8 cellular contexts compared by ENCODE assay signal in the genomic region with DNA sequence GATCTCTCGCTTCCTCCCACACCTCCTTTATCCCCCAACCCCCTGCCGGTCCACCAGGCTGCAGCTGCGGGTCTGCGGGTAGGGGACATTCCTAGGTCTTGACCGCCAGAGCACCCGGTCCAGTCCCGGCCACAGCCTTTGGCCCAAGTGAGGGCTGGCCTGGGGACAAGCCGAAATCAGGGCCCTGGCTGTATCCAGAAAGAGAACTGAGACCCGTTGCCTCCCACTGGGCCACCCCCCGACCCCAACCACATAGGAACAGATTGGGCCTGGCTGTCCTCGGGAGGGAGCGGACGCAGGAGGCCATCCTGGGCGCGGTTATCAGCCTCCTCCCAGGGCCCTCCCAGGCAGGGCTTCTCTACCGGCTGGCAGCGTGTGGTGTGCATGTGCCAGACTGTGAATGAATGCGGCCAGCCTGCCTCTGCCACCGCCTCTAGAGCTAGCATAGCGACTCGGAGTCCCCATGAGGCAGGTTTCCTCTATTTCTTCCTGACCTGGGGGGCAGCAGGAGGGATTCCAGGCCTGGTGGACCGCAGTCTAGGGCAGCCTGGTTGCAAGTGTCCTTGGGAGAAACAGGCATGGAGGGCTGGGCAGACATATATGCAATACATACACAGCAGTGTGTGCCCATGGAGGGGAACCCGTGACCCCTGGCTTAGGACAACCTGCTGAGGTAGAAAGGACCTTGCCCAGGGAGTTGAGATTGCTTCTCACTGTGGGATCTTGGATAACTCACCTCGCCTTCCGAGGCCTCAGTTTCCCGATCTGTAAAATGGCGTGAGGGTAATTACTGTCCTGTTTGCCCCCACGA. TPM values are rescaled to one million over a fixed set of nuclear protein-coding genes. Genes with fewer than 3 reads are reported as not detected.
DNase-seq lines count a peak whose midpoint lies in the region; ATAC-seq, FAIRE-seq and TF ChIP-seq lines count a peak whose summit lies in the region.

No MANE protein-coding gene starts in this region.

- peak overlapping the region; percentile 59 for H3K4me3 ChIP-seq in A549
- peak overlapping the region; percentile 2 to 34 for H3K4me3 ChIP-seq in foreskin fibroblast (ENCODE audit: low read depth in 1 of 2, low read length in 2 of 2)
- peak overlapping the region; percentile 64 for H3K4me3 ChIP-seq in psoas muscle

- no peak for FAIRE-seq in A549 (lab: Jason Lieb, UNC)

- peaks cover 7% of the 10 kb centered on the region; the same call in 2 of the 3 replicates for H3K4me1 ChIP-seq in A549
- H3K4me1 ChIP-seq in psoas muscle, result peaks cover 7% of the 10 kb centered on the region

- DNase-seq in A549 (ENCODE audit: low read depth in 1 of 2, low spot score in 1 of 2) (no peak), HUDEP-2 (lab: John Stamatoyannopoulos, UW; ENCODE audit: unreplicated experiment in 76 of 76) (peak in 55 of 76 experiments; percentile 9 to 68 (median 43)), foreskin fibroblast (no peak), psoas muscle (no peak), nucleus accumbens (lab: John Stamatoyannopoulos, UW) (no peak), SKM-1 (lab: John Stamatoyannopoulos, UW; ENCODE audit: unreplicated experiment) (no peak), NCI-H345 treated with DMSO at 0.1 percent for 48 hours (lab: John Stamatoyannopoulos, UW; ENCODE audit: unreplicated experiment) (no peak)
- peak; percentile 70 for DNase-seq in activated CD8-positive, alpha-beta memory T cell treated with anti-CD3 and anti-CD28 coated beads, Interleukin-2, amount 50 U/mL, for 48 hours

- intact Hi-C loops in psoas muscle (cut with DNase I), result loop anchor here in 1 of 2 donors (2.0 to 5.0 kb wide), 2 partner anchors 37 to 48 kb away; no protein-coding TSS in a partner anchor

- no peaks in the 10 kb centered on the region for H3K36me3 ChIP-seq in psoas muscle (ENCODE audit: insufficient read depth in 1 of 2, low read depth in 1 of 2)

- TF ChIP-seq RAD21 in A549 (conservative IDR thresholded peaks at IDR 0.05 in 1 of 2, IDR thresholded peaks at IDR 0.05 in 1 of 2), result no peak

- POLR2A ChIA-PET in A549 (lab: Yijun Ruan, JAX), result no interaction called here

- H3K9me3 ChIP-seq in A549, result no peaks in the 10 kb centered on the region
- H3K9me3 ChIP-seq in psoas muscle, result no peaks in the 10 kb centered on the region

- TF ChIP-seq POLR2A in A549 (IDR thresholded peaks at IDR 0.05; ENCODE audit: low read length), result no peak

- WGBS in A549 (ENCODE audit: missing lambda C conversion rate), result 57% methylated on average over 15 of the region's 28 CpGs
- 14 to 20% (median 20%) methylated on average over 28 of the region's 28 CpGs for WGBS in psoas muscle, 3 donors

- H3K4me2 ChIP-seq in A549, result peak overlapping the region; percentile 96

- peak overlapping the region in 1 of 2 experiments; percentile 87; a peak in 3 of 6 replicates for H3K27ac ChIP-seq in A549
- peak overlapping the region; percentile 30 for H3K27ac ChIP-seq in psoas muscle

- TF ChIP-seq CTCF in A549 (IDR thresholded peaks at IDR 0.05), result no peak
- TF ChIP-seq CTCF in foreskin fibroblast (IDR thresholded peaks at IDR 0.05; ENCODE audit: low read depth, low read length), result no peak
- no peak for TF ChIP-seq CTCF in psoas muscle (IDR thresholded peaks at IDR 0.05)

- H3K27me3 ChIP-seq in psoas muscle (ENCODE audit: insufficient read depth in 3 of 3, low read length in 2 of 3), result peaks cover 0 to 65% (median 15%) of the 10 kb centered on the region in 3 donors

- TF ChIP-seq EP300 in A549 (IDR thresholded peaks at IDR 0.05), result no peak

- CTCF ChIA-PET in A549 (lab: Yijun Ruan, JAX), result interaction anchor here (1.1 to 1.2 kb wide), 5 partner anchors 10 to 49 kb away, joined by 3 to 4 read pairs (median 3); no protein-coding TSS in a partner anchor

- ATAC-seq in A549 (peak; percentile 27 to 57; a peak in 3 of 6 replicates), psoas muscle (peak in 1 of 4 donors; percentile 17)

TF ChIP-seq in A549, 52 proteins besides CTCF, POLR2A, EP300 and RAD21:
- TF ChIP-seq PHF8 (IDR thresholded peaks at IDR 0.05; ENCODE audit: borderline replicate concordance, low read depth), result no peak
- no peak for TF ChIP-seq ZNF302 (CRISPR knock-in tag; IDR thresholded peaks at IDR 0.05)
- TF ChIP-seq, protein P1, sequence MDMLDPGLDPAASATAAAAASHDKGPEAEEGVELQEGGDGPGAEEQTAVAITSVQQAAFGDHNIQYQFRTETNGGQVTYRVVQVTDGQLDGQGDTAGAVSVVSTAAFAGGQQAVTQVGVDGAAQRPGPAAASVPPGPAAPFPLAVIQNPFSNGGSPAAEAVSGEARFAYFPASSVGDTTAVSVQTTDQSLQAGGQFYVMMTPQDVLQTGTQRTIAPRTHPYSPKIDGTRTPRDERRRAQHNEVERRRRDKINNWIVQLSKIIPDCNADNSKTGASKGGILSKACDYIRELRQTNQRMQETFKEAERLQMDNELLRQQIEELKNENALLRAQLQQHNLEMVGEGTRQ (IDR thresholded peaks at IDR 0.05), result no peak
- TF ChIP-seq JUNB (IDR thresholded peaks at IDR 0.05), result no peak
- no peak for TF ChIP-seq SREBF2 (IDR thresholded peaks at IDR 0.05)

RNA-seq across cellular contexts. Expression of a gene that starts 1.2 kb away (rescaled TPM):
- polyA plus RNA-seq in A549 (2011; rRNA removed) (0.12 and 0.26 TPM in 2 replicates), A549 (2017; fragmentation: RNase III; extraction: RNeasy Plus Mini Kit Qiagen cat#74134 plus additional on column Dnase treatment) (0.15 to 0.25 TPM (median 0.15 TPM) in 3 replicates), psoas muscle (1 to 10 TPM; 2.2 to 4.0 (median 2.3) TPM)
- polyA plus RNA-seq in A549 (2012; cell fraction: cytosol; rRNA removed), result 0.21 and 0.27 TPM in 2 replicates
- 0.45 and 0.48 TPM in 2 replicates for polyA plus RNA-seq in A549 (2012; cell fraction: nucleus; rRNA removed)
- polyA minus RNA-seq in A549 (2011; rRNA and poly(A)+ RNA removed), result 0.34 and 0.37 TPM in 2 replicates
- 1 to 10 TPM; 1.6 to 3.7 (median 3.2) TPM for total RNA-seq in psoas muscle

RNA-seq across cellular contexts. Expression of a gene that starts 16.3 kb away (rescaled TPM):
- polyA plus RNA-seq in A549 (2011; rRNA removed), result 30.3 and 31.8 TPM in 2 replicates
- 39.5 and 42.4 TPM in 2 replicates for polyA plus RNA-seq in A549 (2012; cell fraction: cytosol; rRNA removed)
- polyA plus RNA-seq in A549 (2012; cell fraction: nucleus; rRNA removed), result 55.4 and 59.6 TPM in 2 replicates
- 18.1 to 20.2 TPM (median 19.4 TPM) in 3 replicates for polyA plus RNA-seq in A549 (2017; fragmentation: RNase III; extraction: RNeasy Plus Mini Kit Qiagen cat#74134 plus additional on column Dnase treatment)
- 37.9 and 48.4 TPM in 2 replicates for polyA minus RNA-seq in A549 (2011; rRNA and poly(A)+ RNA removed)
- total RNA-seq in psoas muscle, result 10 to 100 TPM; 48.0 to 54.9 (median 50.8) TPM
- polyA plus RNA-seq in psoas muscle, result 10 to 100 TPM; 43.5 to 80.2 (median 55.9) TPM

RNA-seq across cellular contexts. Expression of a gene that starts 39.2 kb away (rescaled TPM):
- 177 and 205 TPM in 2 replicates for polyA plus RNA-seq in A549 (2011; rRNA removed)
- 436 and 477 TPM in 2 replicates for polyA plus RNA-seq in A549 (2012; cell fraction: cytosol; rRNA removed)
- 208 and 240 TPM in 2 replicates for polyA plus RNA-seq in A549 (2012; cell fraction: nucleus; rRNA removed)
- polyA plus RNA-seq in A549 (2017; fragmentation: RNase III; extraction: RNeasy Plus Mini Kit Qiagen cat#74134 plus additional on column Dnase treatment), result 553 to 612 TPM (median 555 TPM) in 3 replicates
- 54.4 and 73.5 TPM in 2 replicates for polyA minus RNA-seq in A549 (2011; rRNA and poly(A)+ RNA removed)
- total RNA-seq in psoas muscle, result 100 to 1,000 TPM in 2 of 4 donors, 10 to 100 TPM in 2; 86.9 to 131 (median 96.0) TPM
- polyA plus RNA-seq in psoas muscle, result 100 to 1,000 TPM; 132 to 301 (median 147) TPM

Comparison
In these comparisons a context has a peak if more than half of its experiments do, and no peak if none do; other contexts are left out.
1. DNase-seq: peak in HUDEP-2 (55 of 76) and activated CD8-positive, alpha-beta memory T cell treated with anti-CD3 and anti-CD28 coated beads, Interleukin-2, amount 50 U/mL, for 48 hours (single experiment); none in A549 (0 of 2), foreskin fibroblast (0 of 2), psoas muscle (0 of 2), nucleus accumbens (0 of 56), SKM-1 (single experiment) and NCI-H345 treated with DMSO at 0.1 percent for 48 hours (single experiment).
2. Peak in every context shown above with its lines, with median percentiles within 50 percentile points of each other: H3K4me3 ChIP-seq.